Comparison of ENCODE assay signal across 7 cellular contexts in genomic region chrX:48130326-48130725, GRCh38. TPM values are rescaled to one million over a fixed set of nuclear protein-coding genes. Genes with fewer than 3 reads are reported as not detected.
"Had no signal": no experiment of that assay in that cellular context is flagged by ENCODE, and none has a peak within 500 bp of the region (broad histone marks: within the 10 kb centered on the region; RNA-seq: fewer than 3 reads in every experiment).

Gene SPACA5B, plus strand, starts transcription at chrX:48130626. Its CDS starts 62 bp downstream, at chrX:48130688.

RNA-seq across cellular contexts. Expression of gene SPACA5B, which starts in this region (rescaled TPM):
- total RNA-seq: GM23248, GM23338, H1, H4, H7, H9, HFFc6 had no signal
